ENCODE assay signal across 1 cellular context in the genomic region with DNA sequence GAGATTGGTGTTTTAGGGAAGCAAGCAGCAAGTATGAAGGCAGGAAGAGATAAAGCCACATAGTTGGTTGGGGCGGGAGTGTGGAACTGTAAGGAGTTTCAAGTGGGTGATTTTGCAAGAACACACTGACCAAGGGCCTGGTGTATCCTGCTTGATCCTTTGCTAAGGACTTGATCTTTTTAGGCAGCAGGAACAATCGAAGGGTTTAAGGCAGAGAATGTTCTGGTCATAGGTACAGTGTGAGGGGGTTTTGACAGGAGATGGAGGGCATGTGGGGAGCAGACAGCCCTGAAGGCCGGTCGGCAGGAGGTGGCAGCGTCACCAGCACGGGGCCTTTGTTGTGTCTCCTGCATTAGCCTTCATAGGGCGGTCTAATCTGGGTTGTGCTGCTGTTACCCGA.
TF ChIP-seq lines count a peak whose summit lies in the region.

No MANE protein-coding gene starts in this region.

TF ChIP-seq in IMR-90, 13 proteins besides CTCF, POLR2A, EP300 and RAD21 (continued from another document):
- TF ChIP-seq, protein P1, sequence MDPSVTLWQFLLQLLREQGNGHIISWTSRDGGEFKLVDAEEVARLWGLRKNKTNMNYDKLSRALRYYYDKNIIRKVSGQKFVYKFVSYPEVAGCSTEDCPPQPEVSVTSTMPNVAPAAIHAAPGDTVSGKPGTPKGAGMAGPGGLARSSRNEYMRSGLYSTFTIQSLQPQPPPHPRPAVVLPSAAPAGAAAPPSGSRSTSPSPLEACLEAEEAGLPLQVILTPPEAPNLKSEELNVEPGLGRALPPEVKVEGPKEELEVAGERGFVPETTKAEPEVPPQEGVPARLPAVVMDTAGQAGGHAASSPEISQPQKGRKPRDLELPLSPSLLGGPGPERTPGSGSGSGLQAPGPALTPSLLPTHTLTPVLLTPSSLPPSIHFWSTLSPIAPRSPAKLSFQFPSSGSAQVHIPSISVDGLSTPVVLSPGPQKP (IDR thresholded peaks at IDR 0.05; ENCODE audit: borderline replicate concordance, low read depth, low read length): no peak
- TF ChIP-seq NFE2L2 (IDR thresholded peaks at IDR 0.05; ENCODE audit: low read depth, low read length) (no peak), MAZ (IDR thresholded peaks at IDR 0.05; ENCODE audit: borderline replicate concordance, low read depth, low read length) (no peak), RCOR1 (IDR thresholded peaks at IDR 0.05; ENCODE audit: insufficient replicate concordance, low read length) (no peak), USF2 (IDR thresholded peaks at IDR 0.05; ENCODE audit: low read depth, low read length) (no peak)
